Comparison of ENCODE assay signal across 28 cellular contexts in genomic region chr4:17504081-17504480, GRCh38. TPM values are rescaled to one million over a fixed set of nuclear protein-coding genes. Genes with fewer than 3 reads are reported as not detected.
"Had no signal": no experiment of that assay in that cellular context is flagged by ENCODE, and none has a peak within 500 bp of the region (broad histone marks: within the 10 kb centered on the region; RNA-seq: fewer than 3 reads in every experiment).

No MANE protein-coding gene starts in this region.

- H3K27ac ChIP-seq: RWPE1, SJSA1, VCaP had no signal

- H3K27ac Mint-ChIP-seq: activated CD4-positive, alpha-beta T cell treated with anti-CD3 and anti-CD28 coated beads for 36 hours; activated naive CD4-positive, alpha-beta T cell treated with anti-CD3 and anti-CD28 coated beads, Interleukin-2, amount 50 U/mL, for 24 hours; activated T-helper 1 cell treated with anti-CD3 and anti-CD28 coated beads, Interleukin-12 subunit alpha, Interleukin-12 subunit beta, Interleukin-2, Interleukin-4 antibody, amounts not matched to agents 30 ng/mL and 10 ng/mL and 1 ng/mL, durations not matched to agents 14 hours and 24 hours and 36 hours; T-cell had no signal

- H3K27me3 ChIP-seq: SJSA1 had no signal

- H3K36me3 ChIP-seq: SJSA1 had no signal

- H3K27me3 Mint-ChIP-seq: activated CD4-positive, alpha-beta T cell treated with anti-CD3 and anti-CD28 coated beads for 36 hours; activated CD8-positive, alpha-beta T cell treated with anti-CD3 and anti-CD28 coated beads for 36 hours; activated naive CD4-positive, alpha-beta T cell treated with anti-CD3 and anti-CD28 coated beads, Interleukin-2, amount 50 U/mL, for 24 hours; brain; central memory CD8-positive, alpha-beta T cell; T-cell had no signal

- H3K4me3 Mint-ChIP-seq: activated CD4-positive, alpha-beta T cell treated with anti-CD3 and anti-CD28 coated beads for 36 hours; activated CD8-positive, alpha-beta T cell treated with anti-CD3 and anti-CD28 coated beads for 36 hours; activated naive CD4-positive, alpha-beta T cell treated with anti-CD3 and anti-CD28 coated beads, Interleukin-2, amount 50 U/mL, for 24 hours; activated T-helper 1 cell treated with anti-CD3 and anti-CD28 coated beads, Interleukin-12 subunit alpha, Interleukin-12 subunit beta, Interleukin-2, Interleukin-4 antibody, amounts not matched to agents 30 ng/mL and 10 ng/mL and 1 ng/mL, durations not matched to agents 14 hours and 24 hours and 36 hours; brain; central memory CD8-positive, alpha-beta T cell; T-cell had no signal

- ATAC-seq: activated CD4-positive, alpha-beta T cell treated with anti-CD3 and anti-CD28 coated beads for 36 hours; activated CD8-positive, alpha-beta T cell treated with anti-CD3 and anti-CD28 coated beads for 36 hours; Panc1; T-cell had no signal

- H3K9me3 Mint-ChIP-seq: activated CD8-positive, alpha-beta T cell treated with anti-CD3 and anti-CD28 coated beads for 36 hours; activated naive CD4-positive, alpha-beta T cell treated with anti-CD3 and anti-CD28 coated beads, Interleukin-2, amount 50 U/mL, for 24 hours; activated T-helper 1 cell treated with anti-CD3 and anti-CD28 coated beads, Interleukin-12 subunit alpha, Interleukin-12 subunit beta, Interleukin-2, Interleukin-4 antibody, amounts not matched to agents 30 ng/mL and 10 ng/mL and 1 ng/mL, durations not matched to agents 14 hours and 24 hours and 36 hours; brain; central memory CD8-positive, alpha-beta T cell; T-cell had no signal

- DNase-seq: activated CD4-positive, alpha-beta T cell treated with anti-CD3 and anti-CD28 coated beads for 36 hours; activated CD8-positive, alpha-beta memory T cell treated with anti-CD3 and anti-CD28 coated beads, Interleukin-2, amount 50 U/mL, for 4 hours; activated CD8-positive, alpha-beta T cell treated with anti-CD3 and anti-CD28 coated beads for 36 hours; activated effector memory CD4-positive, alpha-beta T cell treated with Interleukin-2 at 50 U/mL for 16 hours; activated naive CD4-positive, alpha-beta T cell; aorta; Karpas-422; MM.1S; NCI-H1105 treated with DMSO at 0.1 percent for 48 hours; NCI-H1436 treated with DMSO at 0.1 percent for 48 hours; NCI-H187; NCI-H2081; NCI-H446; NCI-H526; NCI-H774; NK-92 treated with Interleukin-12 subunit alpha and Interleukin-12 subunit beta, amount 100 ng/mL, for 24 hours; OCI-M1; Right ventricle myocardium superior; T-cell had no signal

- H3K9me3 ChIP-seq: SJSA1 had no signal

- H3K4me3 ChIP-seq: SJSA1 had no signal

RNA-seq across cellular contexts. Expression of gene CLRN2, which starts 10.9 kb away (rescaled TPM):
- total RNA-seq: activated CD4-positive, alpha-beta T cell treated with anti-CD3 and anti-CD28 coated beads for 36 hours; activated CD8-positive, alpha-beta T cell treated with anti-CD3 and anti-CD28 coated beads for 36 hours; activated T-helper 1 cell treated with anti-CD3 and anti-CD28 coated beads, Interleukin-12 subunit alpha, Interleukin-12 subunit beta, Interleukin-2, Interleukin-4 antibody, amounts not matched to agents 30 ng/mL and 10 ng/mL and 1 ng/mL, durations not matched to agents 14 hours and 24 hours and 36 hours; aorta; Right ventricle myocardium superior; SJSA1; T-cell; T-helper 2 cell treated with Interferon-gamma antibody and Interleukin-4, amounts not matched to agents 100 ng/mL and 5 ng/mL, for 36 hours had no signal
